10 cellular contexts compared by ENCODE assay signal in the genomic region with DNA sequence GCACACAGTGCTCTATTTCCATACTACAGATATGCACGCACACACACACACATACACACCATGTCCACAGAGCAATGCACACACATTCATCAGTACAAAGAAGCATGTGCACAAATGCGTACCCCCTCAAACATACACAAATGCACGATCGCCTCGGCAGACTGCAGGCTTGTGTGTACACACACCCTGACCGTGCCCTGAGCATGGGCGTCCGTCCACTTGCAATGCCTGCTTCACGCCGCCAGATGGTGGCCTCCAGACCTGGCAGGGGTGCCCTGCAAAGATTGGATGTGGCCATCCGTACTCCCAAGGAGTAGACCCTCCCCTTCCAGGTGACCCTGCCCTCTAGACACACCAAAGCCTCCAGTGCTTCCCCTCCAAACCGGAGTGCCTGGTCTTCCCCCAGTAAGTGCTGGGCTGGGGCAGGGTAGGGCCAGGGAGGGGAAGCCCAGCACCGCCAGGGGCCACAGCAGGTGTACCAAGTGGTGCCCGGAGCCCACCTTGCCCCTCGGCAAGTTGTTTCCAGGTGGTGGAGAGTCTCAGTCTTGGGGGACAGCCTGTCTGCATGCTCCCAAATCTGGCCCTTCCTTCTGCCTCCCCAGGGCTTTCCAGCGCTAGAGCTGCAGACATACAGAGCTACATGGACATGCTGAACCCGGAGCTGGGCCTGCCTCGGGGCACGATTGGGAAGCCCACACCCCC. TPM values are rescaled to one million over a fixed set of nuclear protein-coding genes. Genes with fewer than 3 reads are reported as not detected.
DNase-seq lines count a peak whose midpoint lies in the region; ATAC-seq, FAIRE-seq and TF ChIP-seq lines count a peak whose summit lies in the region.
"Had no signal": no experiment of that assay in that cellular context is flagged by ENCODE, and none has a peak within 500 bp of the region (broad histone marks: within the 10 kb centered on the region; RNA-seq: fewer than 3 reads in every experiment).

No MANE protein-coding gene starts in this region.

- no peak overlapping the region for H2AFZ ChIP-seq in SK-N-SH (ENCODE audit: low read depth)

- peak; percentile 56 for TF ChIP-seq CTCF in SK-N-SH (IDR thresholded peaks at IDR 0.05)
- TF ChIP-seq CTCF in dorsolateral prefrontal cortex (IDR thresholded peaks at IDR 0.05 in 54 of 56, conservative IDR thresholded peaks at IDR 0.05 in 2 of 56; ENCODE audit: low read depth in 1 of 56, partially characterized antibody in 56 of 56): peak in 46 of 56 donors; percentile 10 to 53 (median 37)
- TF ChIP-seq CTCF in pancreas (IDR thresholded peaks at IDR 0.05): peak; percentile 19 to 59 (median 28)

- peaks cover 3% of the 10 kb centered on the region for H3F3A ChIP-seq in SK-N-SH (replicated peaks; ENCODE audit: insufficient read depth)

- peaks cover 28% of the 10 kb centered on the region for H3K27me3 ChIP-seq in SK-N-SH (ENCODE audit: insufficient read depth)
- peaks cover 0 to 62% (median 40%) of the 10 kb centered on the region in 45 donors for H3K27me3 ChIP-seq in dorsolateral prefrontal cortex
- H3K27me3 ChIP-seq in pancreas: no peaks in the 10 kb centered on the region

- WGBS in SK-N-SH (ENCODE audit: low lambda C conversion rate): 20% methylated on average over 7 of the region's 19 CpGs
- 33 to 51% methylated on average over 19 of the region's 19 CpGs for WGBS in pancreas, 2 donors

- DNase-seq in NCI-H82 (lab: John Stamatoyannopoulos, UW) (peak; percentile 69), NCI-H82 treated with DMSO at 0.1 percent for 48 hours (lab: John Stamatoyannopoulos, UW; ENCODE audit: unreplicated experiment) (no peak), SK-N-SH (peak; percentile 71), dorsolateral prefrontal cortex (peak in 3 of 10 donors; percentile 41 to 75 (median 53)), pancreas (peak in 5 of 6 donors; percentile 31 to 84 (median 71)), GDM1 (lab: John Stamatoyannopoulos, UW) (no peak), NCI-H1436 (lab: John Stamatoyannopoulos, UW) (no peak)
- DNase-seq: activated B cell treated with CpG ODN at 0.5 μM for 24 hours had no signal

- no peak overlapping the region for H3K4me3 ChIP-seq in SK-N-SH (ENCODE audit: low read depth in 2 of 2, low read length in 1 of 2)
- no peak overlapping the region for H3K4me3 ChIP-seq in dorsolateral prefrontal cortex
- H3K4me3 ChIP-seq in pancreas: no peak overlapping the region

- no peaks in the 10 kb centered on the region for H3K79me2 ChIP-seq in SK-N-SH (ENCODE audit: insufficient read depth)

- POLR2A ChIA-PET in SK-N-SH (lab: Yijun Ruan, JAX): no interaction called here

- CTCF ChIA-PET in SK-N-SH (lab: Yijun Ruan, JAX): interaction anchor here (0.7 to 13.6 kb wide), 11 partner anchors 9 to 201 kb away, joined by 3 to 290 read pairs (median 3); a partner anchor contains a TSS

- no peak overlapping the region for H3K27ac ChIP-seq in SK-N-SH (ENCODE audit: low read depth in 2 of 2, low read length in 1 of 2)
- no peak overlapping the region for H3K27ac ChIP-seq in dorsolateral prefrontal cortex
- no peak overlapping the region for H3K27ac ChIP-seq in pancreas

- H3K9ac ChIP-seq in SK-N-SH: no peak overlapping the region

- H3K9me2 ChIP-seq in SK-N-SH: no peaks in the 10 kb centered on the region

- H3K9me3 ChIP-seq in SK-N-SH (no peaks in the 10 kb centered on the region), pancreas (no peaks in the 10 kb centered on the region)

- H3K36me3 ChIP-seq in SK-N-SH (replicated peaks in 1 of 2; ENCODE audit: control insufficient read depth in 1 of 2, insufficient read depth in 2 of 2, low read length in 1 of 2) (no peaks in the 10 kb centered on the region), pancreas (no peaks in the 10 kb centered on the region)

- H3K4me1 ChIP-seq in SK-N-SH (ENCODE audit: control insufficient read depth in 1 of 2, insufficient read depth in 2 of 2, low read depth in 1 of 2, low read length in 1 of 2): no peaks in the 10 kb centered on the region; a peak in 1 of 4 replicates
- H3K4me1 ChIP-seq in pancreas: peaks cover 0 to 3% (median 0%) of the 10 kb centered on the region in 3 donors

- no peak overlapping the region for H3K4me2 ChIP-seq in SK-N-SH

- intact Hi-C loops in dorsolateral prefrontal cortex (cut with DNase I) (no loop called here), pancreas (cut with DNase I) (no loop called here)

- ATAC-seq in pancreas (peak; percentile 47 to 66 (median 62)), GM21423 (IDR thresholded peaks at IDR 0.05; ENCODE audit: unreplicated experiment) (no peak)

- no peaks in the 10 kb centered on the region for H4K20me1 ChIP-seq in SK-N-SH (ENCODE audit: insufficient read depth)

- no peak for FAIRE-seq in pancreas (lab: Jason Lieb, UNC)

- no peak for TF ChIP-seq EP300 in SK-N-SH (IDR thresholded peaks at IDR 0.05; ENCODE audit: borderline replicate concordance in 1 of 2, low read depth in 1 of 2, low read length in 1 of 2)

- TF ChIP-seq RAD21 in SK-N-SH (IDR thresholded peaks at IDR 0.05; ENCODE audit: low read length): peak; percentile 45

TF ChIP-seq in SK-N-SH, 30 proteins besides CTCF, POLR2A, EP300 and RAD21:
- TF ChIP-seq SIN3A (IDR thresholded peaks at IDR 0.05; ENCODE audit: borderline replicate concordance, low read depth, low read length) (no peak), MEF2A (IDR thresholded peaks at IDR 0.05; ENCODE audit: borderline replicate concordance, low read depth) (no peak), FOXJ3 (CRISPR knock-in tag; IDR thresholded peaks at IDR 0.05) (no peak), SMC3 (IDR thresholded peaks at IDR 0.05; ENCODE audit: low read depth, low read length) (peak; percentile 61)

RNA-seq across cellular contexts. Expression of a gene that starts 20.6 kb away (rescaled TPM):
- polyA plus RNA-seq in SK-N-SH (2012; rRNA removed): 0.13 and 0.33 TPM in 2 replicates
- polyA plus RNA-seq in SK-N-SH (2012; cell fraction: cytosol; rRNA removed): 0.04 and 0.06 TPM in 2 replicates
- polyA plus RNA-seq in SK-N-SH (2012; cell fraction: nucleus; rRNA removed): 0.38 and 0.50 TPM in 2 replicates
- total RNA-seq in dorsolateral prefrontal cortex: 1 to 10 TPM in 40 of 120 experiments, under 1 TPM in 23, not detected in 57; 0.26 to 5.3 (median 1.2) TPM
- total RNA-seq in pancreas: 1 to 10 TPM in 1 of 6 donors, under 1 TPM in 5; 0.31 to 2.5 (median 0.68) TPM
- polyA plus RNA-seq in pancreas: under 1 TPM; 0.28 to 0.99 TPM

RNA-seq across cellular contexts. Expression of a gene that starts 20.8 kb away (rescaled TPM):
- polyA plus RNA-seq in SK-N-SH (2012; rRNA removed): 20.8 TPM in 2 replicates
- polyA plus RNA-seq in SK-N-SH (2012; cell fraction: cytosol; rRNA removed): 2.6 and 5.2 TPM in 2 replicates
- 170 and 223 TPM in 2 replicates for polyA plus RNA-seq in SK-N-SH (2012; cell fraction: nucleus; rRNA removed)
- total RNA-seq in dorsolateral prefrontal cortex: 100 to 1,000 TPM in 3 of 120 experiments, 10 to 100 TPM in 117; 15.2 to 106 (median 54.0) TPM
- 1 to 10 TPM in 5 of 6 donors, under 1 TPM in 1; 0.98 to 2.9 (median 2.4) TPM for total RNA-seq in pancreas
- 10 to 100 TPM; 13.4 to 26.7 TPM for polyA plus RNA-seq in pancreas

RNA-seq across cellular contexts. Expression of a gene that starts 25.5 kb away (rescaled TPM):
- polyA plus RNA-seq in SK-N-SH (2012; rRNA removed) (0.03 TPM in 2 replicates), pancreas (not detected)
- polyA plus RNA-seq in SK-N-SH (2012; cell fraction: cytosol; rRNA removed): 0.06 and 0.09 TPM in 2 replicates
- 0.10 and 0.11 TPM in 2 replicates for polyA plus RNA-seq in SK-N-SH (2012; cell fraction: nucleus; rRNA removed)
- total RNA-seq in dorsolateral prefrontal cortex (under 1 TPM in 4 of 120 experiments, not detected in 116; 0.13 to 0.39 (median 0.26) TPM), pancreas (under 1 TPM in 3 of 6 donors, not detected in 3; 0.03 to 0.31 (median 0.09) TPM)
- total RNA-seq: activated B cell treated with CpG ODN at 0.5 μM for 24 hours; CD4-positive, alpha-beta memory T cell had no signal
- polyA plus RNA-seq: CD4-positive, alpha-beta memory T cell had no signal

RNA-seq across cellular contexts. Expression of a gene that starts 46.3 kb away (rescaled TPM):
- polyA plus RNA-seq in SK-N-SH (2012; rRNA removed) (14.7 and 14.9 TPM in 2 replicates), pancreas (1 to 10 TPM; 6.2 to 7.3 TPM)
- polyA plus RNA-seq in SK-N-SH (2012; cell fraction: cytosol; rRNA removed): 3.4 and 5.7 TPM in 2 replicates
- 86.5 and 98.6 TPM in 2 replicates for polyA plus RNA-seq in SK-N-SH (2012; cell fraction: nucleus; rRNA removed)
- total RNA-seq in dorsolateral prefrontal cortex (100 to 1,000 TPM in 1 of 120 experiments, 10 to 100 TPM in 119; 15.9 to 101 (median 58.6) TPM), pancreas (1 to 10 TPM; 1.5 to 3.9 (median 2.6) TPM)

RNA-seq across cellular contexts. Expression of a gene that starts 51.6 kb away (rescaled TPM):
- polyA plus RNA-seq in SK-N-SH (2012; rRNA removed) (225 and 289 TPM in 2 replicates), pancreas (1 to 10 TPM; 3.8 to 7.0 TPM)
- polyA plus RNA-seq in SK-N-SH (2012; cell fraction: cytosol; rRNA removed): 134 and 197 TPM in 2 replicates
- polyA plus RNA-seq in SK-N-SH (2012; cell fraction: nucleus; rRNA removed): 168 and 199 TPM in 2 replicates
- total RNA-seq in dorsolateral prefrontal cortex (100 to 1,000 TPM in 112 of 120 experiments, 10 to 100 TPM in 8; 67.4 to 236 (median 171) TPM), pancreas (1 to 10 TPM; 3.1 to 7.6 (median 5.2) TPM)

Comparison
In these comparisons a context has a peak if more than half of its experiments do, and no peak if none do; other contexts are left out.
1. DNase-seq: peak in NCI-H82 (single experiment), SK-N-SH (single experiment) and pancreas (5 of 6); none in NCI-H82 treated with DMSO at 0.1 percent for 48 hours (single experiment), GDM1 (single experiment) and NCI-H1436 (single experiment).
2. RNA of a gene that starts 20.8 kb away (total RNA-seq): 15.2 to 106 TPM in dorsolateral prefrontal cortex; 0.98 to 2.9 TPM in pancreas; every median in the first group is over 4 times any median in the second.
3. Peak in every context shown above with its lines, with median percentiles within 50 percentile points of each other: CTCF ChIP-seq.